ENCODE assay signal across 8 cellular contexts in genomic region chr9:15307523-15307841, GRCh38. TPM values are rescaled to one million over a fixed set of nuclear protein-coding genes. Genes with fewer than 3 reads are reported as not detected.
DNase-seq lines count a peak whose midpoint lies in the region; ATAC-seq and TF ChIP-seq lines count a peak whose summit lies in the region.

No MANE protein-coding gene starts in this region.

- H3K4me1 ChIP-seq in left lung (peaks cover 0 to 15% of the 10 kb centered on the region in 2 donors), urinary bladder (ENCODE audit: insufficient read depth) (no peaks in the 10 kb centered on the region)

- peaks cover 0 to 7% of the 10 kb centered on the region in 2 donors for H3K27me3 ChIP-seq in left lung

- no peaks in the 10 kb centered on the region for H3K9me3 ChIP-seq in left lung

- intact Hi-C loops in left lung (cut with DNase I) = no loop called here

- H3K36me3 ChIP-seq in left lung (no peaks in the 10 kb centered on the region), urinary bladder (ENCODE audit: insufficient read depth) (no peaks in the 10 kb centered on the region)

- TF ChIP-seq CTCF in GM12873 (IDR thresholded peaks at IDR 0.05; ENCODE audit: insufficient read depth, low read depth, low read length, missing control alignments) = peak; percentile 19
- no peak for TF ChIP-seq CTCF in WI38 (IDR thresholded peaks at IDR 0.05; ENCODE audit: low read depth, low read length)
- no peak for TF ChIP-seq CTCF in left lung (IDR thresholded peaks at IDR 0.05)

- no peak for DNase-seq in left lung
- no peak for DNase-seq in effector CD8-positive, alpha-beta T cell (lab: John Stamatoyannopoulos, UW)
- no peak for DNase-seq in epidermal melanocyte (ENCODE audit: insufficient read length, low spot score)
- DNase-seq in cerebellum (ENCODE audit: low spot score) = no peak

- peak overlapping the region in 1 of 2 donors; percentile 84 for H3K27ac ChIP-seq in left lung
- peak overlapping the region; percentile 44 for H3K27ac ChIP-seq in urinary bladder (ENCODE audit: low read depth)

- H3K4me3 ChIP-seq in WI38 (ENCODE audit: low read depth, low read length) (peak overlapping the region; percentile 90), left lung (peak overlapping the region; percentile 85 to 91), urinary bladder (ENCODE audit: low read depth, low read length) (peak overlapping the region; percentile 86)

- WGBS in urinary bladder = 11% methylated on average over 12 of the region's 12 CpGs

- ATAC-seq in HG02588 (IDR thresholded peaks at IDR 0.05; ENCODE audit: unreplicated experiment) (peak; percentile 25), left lung (peak; percentile 1)

RNA-seq across cellular contexts. Expression of gene TTC39B, which starts 0.5 kb away (rescaled TPM):
- total RNA-seq in left lung = 10 to 100 TPM; 21.7 to 23.2 TPM
- total RNA-seq in urinary bladder = 22.4 TPM
- 2.8 TPM for polyA plus RNA-seq in urinary bladder
- 12.3 TPM for total RNA-seq in cerebellum
